ENCODE assay signal across 8 cellular contexts in the genomic region with DNA sequence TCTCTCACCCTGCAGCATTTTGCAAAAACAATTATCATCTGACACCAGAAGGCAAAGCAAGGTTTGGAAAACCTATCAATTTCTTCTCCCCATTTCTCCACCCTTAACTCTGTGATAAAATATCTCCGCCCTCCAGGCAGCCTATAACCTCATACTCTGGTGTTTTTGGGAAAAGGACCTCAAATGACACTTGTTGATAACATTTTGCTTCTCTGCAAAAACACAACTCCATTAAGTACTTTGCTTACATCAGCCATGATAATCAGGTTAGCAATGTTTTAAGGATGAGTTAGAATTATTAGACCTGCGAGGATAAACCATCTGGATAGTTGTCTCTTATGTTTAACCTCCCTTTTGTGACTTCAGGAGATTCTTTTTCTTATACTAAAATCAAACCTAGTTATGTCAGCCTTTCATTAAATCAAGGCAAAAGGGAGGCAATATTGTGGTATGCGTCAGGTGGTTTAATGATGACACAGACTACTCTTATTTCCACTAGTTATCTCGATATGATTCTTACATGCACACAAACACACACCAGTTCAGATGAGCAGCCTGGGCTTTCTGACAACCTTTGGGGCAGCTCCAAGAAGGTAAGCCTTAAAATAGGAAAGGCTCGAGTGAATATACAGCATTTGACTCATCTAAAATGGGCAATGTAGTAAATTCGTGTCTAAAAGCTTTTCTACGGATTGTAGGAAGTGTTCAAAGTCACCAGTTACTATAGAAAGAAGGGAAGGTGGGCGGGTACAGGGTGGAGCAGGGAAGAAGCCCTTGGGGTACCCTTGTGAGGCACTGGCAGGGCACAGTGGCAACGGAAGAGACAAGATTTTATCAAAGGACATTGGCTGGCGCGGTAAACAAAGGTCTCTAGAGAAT. TPM values are rescaled to one million over a fixed set of nuclear protein-coding genes. Genes with fewer than 3 reads are reported as not detected.
DNase-seq lines count a peak whose midpoint lies in the region; ATAC-seq and TF ChIP-seq lines count a peak whose summit lies in the region.

No MANE protein-coding gene starts in this region.

- no peak for DNase-seq in activated CD8-positive, alpha-beta T cell treated with anti-CD3 and anti-CD28 coated beads, Interleukin-2, amount 10 ng/mL, durations not matched to agents 7 days and 5 days
- no peak for DNase-seq in right atrium auricular region (ENCODE audit: low spot score)
- peak; percentile 17 to 25 for DNase-seq in stimulated activated CD8-positive, alpha-beta memory T cell treated with anti-CD3 and anti-CD28 coated beads, Interleukin-15, amount 100 ng/mL, for 48 hours (ENCODE audit: low read depth in 2 of 2)
- DNase-seq in SJCRH30 = no peak

- H3K9me3 ChIP-seq in right atrium auricular region (no peaks in the 10 kb centered on the region), SJCRH30 (replicated peaks) (no peaks in the 10 kb centered on the region)

- H3K36me3 Mint-ChIP-seq in activated CD8-positive, alpha-beta T cell treated with anti-CD3 and anti-CD28 coated beads, Interleukin-2, amount 10 ng/mL, durations not matched to agents 7 days and 5 days (ENCODE audit: low read depth) = no peaks in the 10 kb centered on the region

- no peaks in the 10 kb centered on the region for H4K20me1 ChIP-seq in KMS-11 (ENCODE audit: insufficient read depth)

- H3K4me1 ChIP-seq in KMS-11 (ENCODE audit: low read depth, poor library complexity, severe bottlenecking) (peaks cover 22% of the 10 kb centered on the region), right atrium auricular region (peaks cover 0 to 25% of the 10 kb centered on the region in 2 donors), SJCRH30 (no peaks in the 10 kb centered on the region)

- no peaks in the 10 kb centered on the region for H3K9me3 Mint-ChIP-seq in activated CD8-positive, alpha-beta T cell treated with anti-CD3 and anti-CD28 coated beads, Interleukin-2, amount 10 ng/mL, durations not matched to agents 7 days and 5 days (ENCODE audit: insufficient read depth)

- H3K36me3 ChIP-seq in KMS-11 (ENCODE audit: insufficient read depth) (no peaks in the 10 kb centered on the region), right atrium auricular region (no peaks in the 10 kb centered on the region), SJCRH30 (no peaks in the 10 kb centered on the region)

- no peaks in the 10 kb centered on the region for H3K27me3 Mint-ChIP-seq in activated CD8-positive, alpha-beta T cell treated with anti-CD3 and anti-CD28 coated beads, Interleukin-2, amount 10 ng/mL, durations not matched to agents 7 days and 5 days (ENCODE audit: low read depth)

- H3K27ac ChIP-seq in KMS-11 = no peak overlapping the region
- H3K27ac ChIP-seq in right atrium auricular region = peak overlapping the region; percentile 84 to 91
- no peak overlapping the region for H3K27ac ChIP-seq in SJCRH30

- no peak overlapping the region; the same call in 1 of the 2 replicates for H3K9ac ChIP-seq in KMS-11

- POLR2A ChIA-PET in activated CD8-positive, alpha-beta T cell treated with anti-CD3 and anti-CD28 coated beads, Interleukin-2, amount 10 ng/mL, durations not matched to agents 7 days and 5 days (lab: Charles Lee) = interaction anchor here (1.6 kb wide), 1 partner anchor 60 kb away, joined by 8 read pairs; no protein-coding TSS in a partner anchor

- peaks cover 28% of the 10 kb centered on the region for H3K4me1 Mint-ChIP-seq in activated CD8-positive, alpha-beta T cell treated with anti-CD3 and anti-CD28 coated beads, Interleukin-2, amount 10 ng/mL, durations not matched to agents 7 days and 5 days (ENCODE audit: low read depth)

- peak overlapping the region; percentile 71 for H3K27ac Mint-ChIP-seq in activated CD8-positive, alpha-beta T cell treated with anti-CD3 and anti-CD28 coated beads, Interleukin-2, amount 10 ng/mL, durations not matched to agents 7 days and 5 days

- no peak for ATAC-seq in activated CD8-positive, alpha-beta T cell treated with anti-CD3 and anti-CD28 coated beads, Interleukin-2, amount 10 ng/mL, durations not matched to agents 7 days and 5 days
- ATAC-seq in HG03139 (IDR thresholded peaks at IDR 0.05; ENCODE audit: unreplicated experiment) (no peak), HG02840 (IDR thresholded peaks at IDR 0.05; ENCODE audit: low FRiP score, unreplicated experiment) (no peak), GM18502 (IDR thresholded peaks at IDR 0.05; ENCODE audit: poor library complexity, unreplicated experiment) (no peak)

- TF ChIP-seq CTCF in KMS-11 (conservative IDR thresholded peaks at IDR 0.05; ENCODE audit: low read depth, low read length) (no peak), right atrium auricular region (IDR thresholded peaks at IDR 0.05) (no peak)

- H3K79me2 ChIP-seq in KMS-11 (ENCODE audit: insufficient read depth, low read depth) = peaks cover 26% of the 10 kb centered on the region; the same call in 1 of the 2 replicates

- H3K4me3 ChIP-seq in KMS-11 (IDR thresholded peaks at IDR 0.05; ENCODE audit: insufficient read depth, low read depth, low read length) (no peak overlapping the region), right atrium auricular region (peak overlapping the region; percentile 79 to 89), SJCRH30 (no peak overlapping the region)

- H3K27me3 ChIP-seq in KMS-11 (ENCODE audit: insufficient read depth, low read depth) = no peaks in the 10 kb centered on the region
- no peaks in the 10 kb centered on the region for H3K27me3 ChIP-seq in right atrium auricular region
- H3K27me3 ChIP-seq in SJCRH30 = no peaks in the 10 kb centered on the region

- peak overlapping the region; percentile 90 for H3K4me2 ChIP-seq in KMS-11

- H2AFZ ChIP-seq in KMS-11 (ENCODE audit: low read depth) = no peak overlapping the region

- peak overlapping the region; percentile 83 for H3K4me3 Mint-ChIP-seq in activated CD8-positive, alpha-beta T cell treated with anti-CD3 and anti-CD28 coated beads, Interleukin-2, amount 10 ng/mL, durations not matched to agents 7 days and 5 days

- CTCF ChIA-PET in activated CD8-positive, alpha-beta T cell treated with anti-CD3 and anti-CD28 coated beads, Interleukin-2, amount 10 ng/mL, durations not matched to agents 7 days and 5 days (lab: Charles Lee) = interaction anchor here (0.7 to 2.9 kb wide), 9 partner anchors 10 to 506 kb away, joined by 3 to 24 read pairs (median 3); no protein-coding TSS in a partner anchor

RNA-seq across cellular contexts. Expression of gene ANKH, which starts 2.1 kb away (rescaled TPM):
- 10 to 100 TPM; 32.1 to 36.0 TPM for total RNA-seq in activated CD8-positive, alpha-beta T cell treated with anti-CD3 and anti-CD28 coated beads, Interleukin-2, amount 10 ng/mL, durations not matched to agents 7 days and 5 days
- total RNA-seq in right atrium auricular region = 10 to 100 TPM; 52.3 to 80.4 TPM
- total RNA-seq in SJCRH30 (2014; rRNA removed; shearing (Covaris generic)) = 5.1 and 5.2 TPM in 2 replicates

Comparison
In these comparisons a context has a peak if more than half of its experiments do, and no peak if none do; other contexts are left out.
1. H3K27ac ChIP-seq: peak in right atrium auricular region (2 of 2); none in KMS-11 (single experiment) and SJCRH30 (single experiment).
2. H3K4me3 ChIP-seq: peak in right atrium auricular region (2 of 2); none in KMS-11 (single experiment) and SJCRH30 (single experiment).
3. DNase-seq: peak in stimulated activated CD8-positive, alpha-beta memory T cell treated with anti-CD3 and anti-CD28 coated beads, Interleukin-15, amount 100 ng/mL, for 48 hours (2 of 2); none in activated CD8-positive, alpha-beta T cell treated with anti-CD3 and anti-CD28 coated beads, Interleukin-2, amount 10 ng/mL, durations not matched to agents 7 days and 5 days (single experiment), right atrium auricular region (single experiment) and SJCRH30 (0 of 2).